Comparison of ENCODE assay signal across 9 cellular contexts in genomic region chr15:85318732-85319076, GRCh38.
DNase-seq lines count a peak whose midpoint lies in the region; ATAC-seq and TF ChIP-seq lines count a peak whose summit lies in the region.
"Had no signal": no experiment of that assay in that cellular context is flagged by ENCODE, and none has a peak within 500 bp of the region (broad histone marks: within the 10 kb centered on the region; RNA-seq: fewer than 3 reads in every experiment).

No MANE protein-coding gene starts in this region.

- H3K36me3 ChIP-seq in fibroblast of lung (ENCODE audit: control insufficient read depth, insufficient read depth, low read length) = no peaks in the 10 kb centered on the region

- peaks cover 7% of the 10 kb centered on the region for H3K4me1 ChIP-seq in fibroblast of lung (ENCODE audit: control insufficient read depth, extremely low read depth, insufficient read depth, low read length)

- H3K4me2 ChIP-seq in fibroblast of lung (ENCODE audit: extremely low read depth, insufficient read depth, low read length) = no peak overlapping the region

- no peak for DNase-seq in fibroblast of lung (ENCODE audit: low read depth in 2 of 2)
- no peak for DNase-seq in T-helper 9 cell
- no peak for DNase-seq in foreskin fibroblast
- DNase-seq in NCI-H510A (lab: John Stamatoyannopoulos, UW) = no peak
- DNase-seq: substantia nigra had no signal

- no peak overlapping the region for H2AFZ ChIP-seq in fibroblast of lung (ENCODE audit: low read length)

- H3K4me3 ChIP-seq in fibroblast of lung (replicated peaks in 1 of 4; ENCODE audit: control extremely low read depth in 1 of 4, insufficient read depth in 1 of 4, low read depth in 3 of 4, low read length in 4 of 4) (no peak overlapping the region), foreskin fibroblast (ENCODE audit: low read depth in 1 of 2, low read length in 2 of 2) (no peak overlapping the region)

- H3K9ac ChIP-seq in fibroblast of lung (ENCODE audit: insufficient read depth, low read length) = no peak overlapping the region

- ATAC-seq in GM18867 (IDR thresholded peaks at IDR 0.05; ENCODE audit: unreplicated experiment) = peak; percentile 8
- ATAC-seq in GM21717 (IDR thresholded peaks at IDR 0.05; ENCODE audit: unreplicated experiment) = peak; percentile 4
- peak; percentile 14 for ATAC-seq in HG03520 (IDR thresholded peaks at IDR 0.05; ENCODE audit: unreplicated experiment)
- no peak for ATAC-seq in HG03432 (IDR thresholded peaks at IDR 0.05; ENCODE audit: unreplicated experiment)

- H4K20me1 ChIP-seq in fibroblast of lung (ENCODE audit: control insufficient read depth, extremely low read depth, insufficient read depth, low read length) = no peaks in the 10 kb centered on the region

- H3K79me2 ChIP-seq in fibroblast of lung (ENCODE audit: control insufficient read depth, insufficient read depth, low read length) = no peaks in the 10 kb centered on the region

- TF ChIP-seq CTCF in fibroblast of lung (conservative IDR thresholded peaks at IDR 0.05 in 1 of 2, IDR thresholded peaks at IDR 0.05 in 1 of 2; ENCODE audit: low read depth in 1 of 2, low read length in 2 of 2) (no peak), foreskin fibroblast (IDR thresholded peaks at IDR 0.05; ENCODE audit: low read depth, low read length) (no peak)

- H3K27me3 ChIP-seq in fibroblast of lung (ENCODE audit: control insufficient read depth, insufficient read depth, low read length) = no peaks in the 10 kb centered on the region

- H3K9me3 ChIP-seq in fibroblast of lung (ENCODE audit: control insufficient read depth, insufficient read depth, low read depth, low read length) = no peaks in the 10 kb centered on the region

- peak overlapping the region; percentile 77 for H3K27ac ChIP-seq in fibroblast of lung (ENCODE audit: insufficient read depth, low read length)
